ENCODE assay signal across 10 cellular contexts in the genomic region with DNA sequence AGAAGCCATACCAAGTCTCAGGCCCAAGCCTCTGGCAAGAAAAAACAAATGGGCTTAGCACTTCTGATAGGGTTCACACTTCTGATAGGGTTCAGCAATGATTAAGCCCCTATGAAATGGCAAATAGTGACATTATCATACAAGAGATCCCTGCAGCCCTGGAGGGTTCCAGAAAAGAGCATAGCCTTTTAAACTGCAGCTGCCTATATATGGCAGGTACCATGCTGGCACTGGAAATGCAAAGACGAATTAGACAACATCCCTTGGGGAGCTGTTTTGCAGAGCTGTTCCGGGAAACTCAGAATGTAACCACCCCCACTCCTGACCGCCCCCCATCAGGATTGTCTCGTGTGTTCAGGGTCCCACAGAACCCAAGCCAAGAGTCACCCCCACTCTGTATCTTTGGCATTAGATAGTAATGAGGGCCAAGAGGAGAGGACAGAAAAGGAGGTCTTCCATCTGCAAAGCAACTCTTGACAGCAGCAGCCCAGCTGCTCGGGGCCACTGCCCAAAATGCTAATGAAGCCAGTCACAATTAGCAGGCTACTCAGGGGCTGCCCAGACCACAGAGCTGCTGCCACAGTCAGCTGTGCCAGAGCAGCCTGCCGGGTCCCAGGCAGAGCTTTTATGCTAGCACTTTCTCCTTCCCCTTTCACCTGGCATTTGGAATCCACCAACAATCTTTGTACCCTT. TPM values are rescaled to one million over a fixed set of nuclear protein-coding genes. Genes with fewer than 3 reads are reported as not detected.
A peak's percentile ranks its signal among the peaks of the same experiment; 100 is the strongest.
DNase-seq lines count a peak whose midpoint lies in the region; ATAC-seq, FAIRE-seq and TF ChIP-seq lines count a peak whose summit lies in the region.
"Had no signal": no experiment of that assay in that cellular context is flagged by ENCODE, and none has a peak within 500 bp of the region (broad histone marks: within the 10 kb centered on the region; RNA-seq: fewer than 3 reads in every experiment).

No MANE protein-coding gene starts in this region.

- peaks cover 70% of the 10 kb centered on the region for H3K36me3 Mint-ChIP-seq in stimulated activated effector memory CD8-positive, alpha-beta T cell treated with anti-CD3 and anti-CD28 coated beads, Interleukin-12 subunit alpha, Interleukin-12 subunit beta, amount 100 ng/mL, for 72 hours

- peaks cover 55% of the 10 kb centered on the region for H3K36me3 ChIP-seq in OCI-LY7 (ENCODE audit: insufficient read depth, low read length)

- peak overlapping the region; percentile 92 for H3K27ac Mint-ChIP-seq in stimulated activated effector memory CD8-positive, alpha-beta T cell treated with anti-CD3 and anti-CD28 coated beads, Interleukin-12 subunit alpha, Interleukin-12 subunit beta, amount 100 ng/mL, for 72 hours
- H3K27ac Mint-ChIP-seq: T-helper 1 cell treated with Interleukin-12 subunit alpha and Interleukin-12 subunit beta and Interleukin-4 antibody, amounts not matched to agents 30 μg/mL and 1 μg/mL, for 36 hours had no signal

- H4K20me1 ChIP-seq in OCI-LY7 (ENCODE audit: insufficient read depth, low read length): no peaks in the 10 kb centered on the region

- H3K79me2 ChIP-seq in OCI-LY7 (ENCODE audit: insufficient read depth, low read depth, low read length): peaks cover 69% of the 10 kb centered on the region; the same call in 1 of the 2 replicates

- in situ Hi-C loops in G401 (cut with HindIII; ENCODE audit: low sequenced_read_pairs): no loop called here

- no peaks in the 10 kb centered on the region for H3K9me3 Mint-ChIP-seq in stimulated activated effector memory CD8-positive, alpha-beta T cell treated with anti-CD3 and anti-CD28 coated beads, Interleukin-12 subunit alpha, Interleukin-12 subunit beta, amount 100 ng/mL, for 72 hours
- H3K9me3 Mint-ChIP-seq: activated naive CD4-positive, alpha-beta T cell treated with anti-CD3 and anti-CD28 coated beads, Interleukin-2, amount 50 U/mL, for 72 hours; T-helper 1 cell treated with Interleukin-12 subunit alpha and Interleukin-12 subunit beta and Interleukin-4 antibody, amounts not matched to agents 30 μg/mL and 1 μg/mL, for 36 hours had no signal

- H3K4me2 ChIP-seq in OCI-LY7 (ENCODE audit: low read length): peak overlapping the region; percentile 71

- no peak overlapping the region for H2AFZ ChIP-seq in OCI-LY7 (ENCODE audit: low read length)

- POLR2A ChIA-PET in OCI-LY7 (lab: Charles Lee): interaction anchor here (0.6 to 3.7 kb wide), 14 partner anchors 11 to 153 kb away, joined by 3 to 33 read pairs (median 5); no protein-coding TSS in a partner anchor

- H3K4me1 Mint-ChIP-seq in stimulated activated effector memory CD8-positive, alpha-beta T cell treated with anti-CD3 and anti-CD28 coated beads, Interleukin-12 subunit alpha, Interleukin-12 subunit beta, amount 100 ng/mL, for 72 hours: peaks cover 98% of the 10 kb centered on the region

- H3K9me2 ChIP-seq in OCI-LY7 (ENCODE audit: insufficient read depth, low read length): no peaks in the 10 kb centered on the region

- peak overlapping the region; percentile 27 for H3K4me3 ChIP-seq in OCI-LY7 (ENCODE audit: low read depth, low read length, poor library complexity, severe bottlenecking)

- ATAC-seq in stimulated activated effector memory CD8-positive, alpha-beta T cell treated with anti-CD3 and anti-CD28 coated beads, Interleukin-12 subunit alpha, Interleukin-12 subunit beta, amount 100 ng/mL, for 72 hours: peak; percentile 20
- no peak for ATAC-seq in HG03108 (IDR thresholded peaks at IDR 0.05; ENCODE audit: unreplicated experiment)
- no peak for ATAC-seq in GM21515 (IDR thresholded peaks at IDR 0.05; ENCODE audit: unreplicated experiment)
- no peak for ATAC-seq in left colon

- no peaks in the 10 kb centered on the region for H3K9me3 ChIP-seq in OCI-LY7 (ENCODE audit: low read length)

- FAIRE-seq in GM19239 (lab: Jason Lieb, UNC): peak; percentile 56

- CTCF ChIA-PET in OCI-LY7 (lab: Charles Lee; ENCODE audit: unreplicated experiment): interaction anchor here (0.7 to 2.3 kb wide), 13 partner anchors 10 to 195 kb away, joined by 3 to 28 read pairs (median 4); no protein-coding TSS in a partner anchor

- no peak for DNase-seq in GM19239 (ENCODE audit: insufficient read length, low spot score)
- peak; percentile 52 for DNase-seq in OCI-LY7 (ENCODE audit: low spot score)
- DNase-seq in hippocampal formation (lab: John Stamatoyannopoulos, UW): peak; percentile 78 to 84
- no peak for DNase-seq in stimulated activated effector memory CD8-positive, alpha-beta T cell treated with anti-CD3 and anti-CD28 coated beads, Interleukin-12 subunit alpha, Interleukin-12 subunit beta, amount 100 ng/mL, for 72 hours (ENCODE audit: low spot score in 2 of 2)
- DNase-seq in G401 (ENCODE audit: low spot score): no peak
- no peak for DNase-seq in left colon

- H3K27ac ChIP-seq in OCI-LY7 (ENCODE audit: low read depth, low read length, poor library complexity, severe bottlenecking): peak overlapping the region; percentile 73

- no peak for TF ChIP-seq CTCF in OCI-LY7 (conservative IDR thresholded peaks at IDR 0.05; ENCODE audit: low read length)

- H3K4me1 ChIP-seq in OCI-LY7 (ENCODE audit: insufficient read depth, low read length, poor library complexity, severe bottlenecking): peaks cover 99% of the 10 kb centered on the region

- no TSS peak for BruUV-seq in OCI-LY7 (replicated peaks; lab: Mats Ljungman, UMichigan)

- intact Hi-C loops in OCI-LY7 (cut with micrococcal nuclease; ENCODE audit: unreplicated experiment) (loop anchor here (5.0 kb wide), 1 partner anchor 139 kb away; no protein-coding TSS in a partner anchor), left colon (cut with DNase I, micrococcal nuclease) (no loop called here)

- H3K4me3 Mint-ChIP-seq in stimulated activated effector memory CD8-positive, alpha-beta T cell treated with anti-CD3 and anti-CD28 coated beads, Interleukin-12 subunit alpha, Interleukin-12 subunit beta, amount 100 ng/mL, for 72 hours: no peak overlapping the region
- H3K4me3 Mint-ChIP-seq: T-helper 1 cell treated with Interleukin-12 subunit alpha and Interleukin-12 subunit beta and Interleukin-4 antibody, amounts not matched to agents 30 μg/mL and 1 μg/mL, for 36 hours had no signal

RNA-seq across cellular contexts. Expression of a gene that starts 50.9 kb away (rescaled TPM):
- 17.8 and 20.5 TPM in 2 replicates for total RNA-seq in OCI-LY7 (2014; rRNA removed; shearing (Covaris generic))
- total RNA-seq in OCI-LY7 (2022) (33.3 and 33.4 TPM in 2 replicates), left colon (10 to 100 TPM in 1 of 2 donors, 1 to 10 TPM in 1; 9.7 to 20.9 TPM)
- 11.4 and 15.2 TPM in 2 replicates for total RNA-seq in G401 (2014; rRNA removed; shearing (Covaris generic))

Comparison
In these comparisons a context has a peak if more than half of its experiments do, and no peak if none do; other contexts are left out.
1. DNase-seq: peak in OCI-LY7 (single experiment) and hippocampal formation (2 of 2); none in GM19239 (single experiment), stimulated activated effector memory CD8-positive, alpha-beta T cell treated with anti-CD3 and anti-CD28 coated beads, Interleukin-12 subunit alpha, Interleukin-12 subunit beta, amount 100 ng/mL, for 72 hours (0 of 2), G401 (single experiment) and left colon (0 of 2).